ENCODE assay signal across 1 cellular context in genomic region chr12:30450872-30451271, GRCh38.
TF ChIP-seq lines count a peak whose summit lies in the region.

No MANE protein-coding gene starts in this region.

TF ChIP-seq in K562, 482 proteins besides CTCF, POLR2A, EP300 and RAD21 (continued from another document and continues in another):
- no peak for TF ChIP-seq ZNF655 (CRISPR knock-in tag; IDR thresholded peaks at IDR 0.05)
- TF ChIP-seq C11orf30 (IDR thresholded peaks at IDR 0.05; ENCODE audit: low read depth) = 0 out of 2 replicates have a peak, but pooled peaks have one; percentile 40
- TF ChIP-seq JUN (IDR thresholded peaks at IDR 0.05; ENCODE audit: borderline replicate concordance, low read depth, low read length) = peak; percentile 19; the same call in 1 of the 2 replicates
- TF ChIP-seq JUN (CRISPR knock-in tag; IDR thresholded peaks at IDR 0.05; ENCODE audit: borderline replicate concordance) = no peak
- peak in 1 of 2 experiments; percentile 86; a peak in 2 of 4 replicates for TF ChIP-seq ZNF318 (IDR thresholded peaks at IDR 0.05; ENCODE audit: borderline replicate concordance in 1 of 2, low read depth in 1 of 2)
- TF ChIP-seq PKNOX1 (IDR thresholded peaks at IDR 0.05) = peak; percentile 95
- no peak for TF ChIP-seq BCL6 (CRISPR knock-in tag; IDR thresholded peaks at IDR 0.05)
- no peak for TF ChIP-seq KDM2B (CRISPR knock-in tag; IDR thresholded peaks at IDR 0.05)
- no peak for TF ChIP-seq ZNF668 (CRISPR knock-in tag; IDR thresholded peaks at IDR 0.05)
- TF ChIP-seq FOXA1 (IDR thresholded peaks at IDR 0.05; ENCODE audit: borderline replicate concordance) = no peak
- TF ChIP-seq PRPF4 (IDR thresholded peaks at IDR 0.05; ENCODE audit: insufficient read depth, low read depth, low read length, poor library complexity, severe bottlenecking) = no peak
- peak; percentile 48 for TF ChIP-seq TAF9B (IDR thresholded peaks at IDR 0.05; ENCODE audit: partially characterized antibody)
- peak in 1 of 2 experiments; percentile 90; a peak in 2 of 4 replicates for TF ChIP-seq RCOR1 (IDR thresholded peaks at IDR 0.05; ENCODE audit: borderline replicate concordance in 1 of 2, low read depth in 2 of 2, low read length in 2 of 2)
- 0 out of 4 replicates have a peak, but pooled peaks of 1 of the 2 experiments have one; percentile 18 for TF ChIP-seq MAZ (CRISPR knock-in tag; conservative IDR thresholded peaks at IDR 0.05 in 1 of 2, IDR thresholded peaks at IDR 0.05 in 1 of 2)
- no peak for TF ChIP-seq CBX8 (IDR thresholded peaks at IDR 0.05; ENCODE audit: borderline replicate concordance, extremely low read depth, low read depth, low read length, poor library complexity, severe bottlenecking)
- peak in 1 of 2 experiments; percentile 45; a peak in 2 of 4 replicates for TF ChIP-seq KDM1A (IDR thresholded peaks at IDR 0.05)
- peak; percentile 48 for TF ChIP-seq ATF7 (IDR thresholded peaks at IDR 0.05)
- no peak for TF ChIP-seq FOXJ3 (CRISPR knock-in tag; IDR thresholded peaks at IDR 0.05)
- no peak for TF ChIP-seq MYNN (IDR thresholded peaks at IDR 0.05)
- TF ChIP-seq MYNN (CRISPR knock-in tag; IDR thresholded peaks at IDR 0.05) = no peak
- TF ChIP-seq L3MBTL2 (IDR thresholded peaks at IDR 0.05) = no peak
- TF ChIP-seq ETV1 (tag; conservative IDR thresholded peaks at IDR 0.05; ENCODE audit: low read depth) = peak; percentile 86
- no peak for TF ChIP-seq ZBTB11 (CRISPR knock-in tag; IDR thresholded peaks at IDR 0.05)
- no peak for TF ChIP-seq GTF3C2 (IDR thresholded peaks at IDR 0.05; ENCODE audit: borderline replicate concordance, extremely low read depth, insufficient read length)
- TF ChIP-seq VEZF1 (CRISPR knock-in tag; IDR thresholded peaks at IDR 0.05) = peak; percentile 37; the same call in 1 of the 2 replicates
- no peak for TF ChIP-seq ZNF143 (CRISPR knock-in tag; IDR thresholded peaks at IDR 0.05)
- TF ChIP-seq MAFG (tag; conservative IDR thresholded peaks at IDR 0.05) = 0 out of 2 replicates have a peak, but pooled peaks have one; percentile 56
- peak; percentile 61; the same call in 1 of the 2 replicates for TF ChIP-seq HES1 (IDR thresholded peaks at IDR 0.05; ENCODE audit: low read depth)
- peak; percentile 98 for TF ChIP-seq NFIC (IDR thresholded peaks at IDR 0.05)
- TF ChIP-seq DPF2 (IDR thresholded peaks at IDR 0.05) = peak; percentile 60; the same call in 1 of the 2 replicates
- TF ChIP-seq ATF3 (IDR thresholded peaks at IDR 0.05) = peak; percentile 42; the same call in 1 of the 2 replicates
- TF ChIP-seq ATF3 (CRISPR knock-in tag; conservative IDR thresholded peaks at IDR 0.05) = no peak
- peak; percentile 75 for TF ChIP-seq ARID1B (IDR thresholded peaks at IDR 0.05)
- TF ChIP-seq PCBP1 (IDR thresholded peaks at IDR 0.05; ENCODE audit: low read depth, low read length, poor library complexity, severe bottlenecking) = no peak
- no peak for TF ChIP-seq CAMTA2 (CRISPR knock-in tag; conservative IDR thresholded peaks at IDR 0.05)
- TF ChIP-seq POLR3G (IDR thresholded peaks at IDR 0.05; ENCODE audit: extremely low read depth, insufficient read length, insufficient replicate concordance) = no peak
